Comparison of ENCODE assay signal across 10 cellular contexts in the genomic region with DNA sequence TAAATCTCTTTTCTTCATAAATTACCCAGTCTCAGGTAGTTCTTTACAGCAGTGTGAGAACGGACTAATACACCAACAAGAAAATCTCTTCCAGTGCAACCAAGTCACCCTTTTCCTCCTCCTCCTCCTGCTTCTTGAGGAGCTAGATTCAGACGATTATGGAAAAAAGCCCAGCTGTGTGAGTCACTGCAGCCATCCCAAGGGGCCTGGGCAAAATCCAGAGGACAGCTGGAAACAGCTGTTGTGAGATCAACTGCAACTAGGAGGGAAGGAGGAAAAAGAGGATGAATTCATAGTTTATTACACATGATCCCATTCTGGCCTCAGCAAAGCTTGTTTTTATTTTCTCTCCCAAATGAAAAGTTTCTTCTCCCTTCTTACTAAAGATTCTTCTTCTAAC. TPM values are rescaled to one million over a fixed set of nuclear protein-coding genes. Genes with fewer than 3 reads are reported as not detected.
A peak's percentile ranks its signal among the peaks of the same experiment; 100 is the strongest.
DNase-seq lines count a peak whose midpoint lies in the region; ATAC-seq and TF ChIP-seq lines count a peak whose summit lies in the region.
"Had no signal": no experiment of that assay in that cellular context is flagged by ENCODE, and none has a peak within 500 bp of the region (broad histone marks: within the 10 kb centered on the region; RNA-seq: fewer than 3 reads in every experiment).

No MANE protein-coding gene starts in this region.

- no peak for TF ChIP-seq CTCF in heart left ventricle (IDR thresholded peaks at IDR 0.05)

- peaks cover 0 to 65% (median 35%) of the 10 kb centered on the region in 12 donors for H3K4me1 ChIP-seq in heart left ventricle

- H3K36me3 ChIP-seq in heart left ventricle, result no peaks in the 10 kb centered on the region

- H3K27ac ChIP-seq in heart left ventricle, result peak overlapping the region; percentile 63 to 86 (median 78)

- H3K9me3 ChIP-seq in heart left ventricle, result peaks cover 0 to 4% (median 0%) of the 10 kb centered on the region in 12 donors

- DNase-seq in Daoy (ENCODE audit: low read depth) (peak; percentile 77), amniotic epithelial cell (ENCODE audit: low read depth) (peak; percentile 95), heart left ventricle (peak; percentile 69 to 86 (median 79)), renal cortical epithelial cell (ENCODE audit: low read depth) (peak; percentile 56), SHP77 (lab: John Stamatoyannopoulos, UW) (no peak), GF-D8 (lab: John Stamatoyannopoulos, UW) (no peak), inferior parietal cortex (ENCODE audit: extremely low spot score) (no peak)
- no peak for DNase-seq in activated CD8-positive, alpha-beta memory T cell treated with anti-CD3 and anti-CD28 coated beads, Interleukin-2, amount 50 U/mL, for 48 hours
- DNase-seq: DMS53, MM.1S had no signal

- intact Hi-C loops in heart left ventricle (cut with DNase I), result no loop called here

- peak overlapping the region in 3 of 12 donors; percentile 3 to 11 (median 7) for H3K4me3 ChIP-seq in heart left ventricle

- WGBS in heart left ventricle, 4 donors, result 31 to 63% (median 40%) methylated on average over 2 of the region's 2 CpGs

- ATAC-seq in heart left ventricle, result peak; percentile 72 to 93 (median 90)

- TF ChIP-seq POLR2A in heart left ventricle (IDR thresholded peaks at IDR 0.05), result no peak

- no peaks in the 10 kb centered on the region for H3K27me3 ChIP-seq in heart left ventricle

RNA-seq across cellular contexts. Expression of a gene that starts 32.9 kb away (rescaled TPM):
- total RNA-seq in Daoy (2014; rRNA removed; shearing (Covaris generic)), result 67.0 and 83.1 TPM in 2 replicates
- total RNA-seq in heart left ventricle (100 to 1,000 TPM in 1 of 9 donors, 10 to 100 TPM in 8; 71.0 to 102 (median 84.8) TPM), renal cortical epithelial cell (72.8 and 125 TPM in 2 replicates)
- polyA plus RNA-seq in heart left ventricle, result 10 to 100 TPM; 31.0 to 41.0 TPM

Comparison
In these comparisons a context has a peak if more than half of its experiments do, and no peak if none do; other contexts are left out.
1. DNase-seq: peak in Daoy (single experiment), amniotic epithelial cell (single experiment), heart left ventricle (5 of 5) and renal cortical epithelial cell (single experiment); none in SHP77 (0 of 2), GF-D8 (single experiment), activated CD8-positive, alpha-beta memory T cell treated with anti-CD3 and anti-CD28 coated beads, Interleukin-2, amount 50 U/mL, for 48 hours (single experiment) and inferior parietal cortex (single experiment).